In genomic region chr2:33256162-33256755, GRCh38 we compare ENCODE assay signal across 19 cellular contexts.
DNase-seq lines count a peak whose midpoint lies in the region; TF ChIP-seq lines count a peak whose summit lies in the region.
"Had no signal": no experiment of that assay in that cellular context is flagged by ENCODE, and none has a peak within 500 bp of the region (broad histone marks: within the 10 kb centered on the region; RNA-seq: fewer than 3 reads in every experiment).

No MANE protein-coding gene starts in this region.

- H3K27ac ChIP-seq in breast epithelium (no peak overlapping the region), smooth muscle cell (ENCODE audit: low read depth) (no peak overlapping the region)
- H3K27ac ChIP-seq: BLaER1 treated with 17β-estradiol and CSF1 and Interleukin-3, amounts not matched to agents 10 nM and 100 nM; HL-60 had no signal

- H3K9me3 ChIP-seq in breast epithelium = no peaks in the 10 kb centered on the region
- H3K9me3 ChIP-seq in smooth muscle cell (replicated peaks; ENCODE audit: low read depth) = no peaks in the 10 kb centered on the region
- H3K9me3 ChIP-seq: BLaER1 treated with 17β-estradiol and CSF1 and Interleukin-3, amounts not matched to agents 10 nM and 100 nM had no signal

- no peaks in the 10 kb centered on the region for H4K20me1 ChIP-seq in smooth muscle cell (ENCODE audit: low read depth)
- H4K20me1 ChIP-seq: BLaER1 treated with 17β-estradiol and CSF1 and Interleukin-3, amounts not matched to agents 10 nM and 100 nM had no signal

- H3K27me3 Mint-ChIP-seq in MCF 10A (ENCODE audit: insufficient read depth, unreplicated experiment) (no peaks in the 10 kb centered on the region), endothelial cell (ENCODE audit: unreplicated experiment) (peaks cover 5% of the 10 kb centered on the region)
- H3K27me3 Mint-ChIP-seq in activated CD4-positive, alpha-beta memory T cell treated with anti-CD3 and anti-CD28 coated beads for 36 hours = no peaks in the 10 kb centered on the region
- H3K27me3 Mint-ChIP-seq: B cell, IgD-negative memory B cell had no signal

- BruUV-seq in MCF 10A (replicated peaks; lab: Mats Ljungman, UMichigan) = no TSS peak

- H3K4me1 ChIP-seq in breast epithelium = no peaks in the 10 kb centered on the region
- H3K4me1 ChIP-seq in smooth muscle cell (ENCODE audit: low read depth) = no peaks in the 10 kb centered on the region
- H3K4me1 ChIP-seq: BLaER1 treated with 17β-estradiol and CSF1 and Interleukin-3, amounts not matched to agents 10 nM and 100 nM had no signal

- H3K4me3 ChIP-seq in breast epithelium (no peak overlapping the region), smooth muscle cell (no peak overlapping the region)
- H3K4me3 ChIP-seq: BLaER1 treated with 17β-estradiol and CSF1 and Interleukin-3, amounts not matched to agents 10 nM and 100 nM; GM12878 had no signal

- TF ChIP-seq CTCF in MCF 10A (IDR thresholded peaks at IDR 0.05; ENCODE audit: unreplicated experiment) (no peak), breast epithelium (IDR thresholded peaks at IDR 0.05) (no peak), endothelial cell (IDR thresholded peaks at IDR 0.05; ENCODE audit: unreplicated experiment) (no peak), smooth muscle cell (IDR thresholded peaks at IDR 0.05; ENCODE audit: borderline replicate concordance, insufficient read depth, poor library complexity, severe bottlenecking) (no peak)

- in situ Hi-C loops in KBM-7 (cut with MboI; ENCODE audit: low pct_unique_long_range_greater_than_20kb, low sequenced_read_pairs) = no loop called here

- WGBS in smooth muscle cell (ENCODE audit: low lambda C conversion rate) = 98% methylated on average over 6 of the region's 6 CpGs

- H3K4me2 ChIP-seq in smooth muscle cell = no peak overlapping the region
- H3K4me2 ChIP-seq: BLaER1 treated with 17β-estradiol and CSF1 and Interleukin-3, amounts not matched to agents 10 nM and 100 nM had no signal

- H3K27me3 ChIP-seq in breast epithelium = no peaks in the 10 kb centered on the region
- H3K27me3 ChIP-seq in smooth muscle cell (ENCODE audit: low read depth) = no peaks in the 10 kb centered on the region
- H3K27me3 ChIP-seq: BLaER1 treated with 17β-estradiol and CSF1 and Interleukin-3, amounts not matched to agents 10 nM and 100 nM had no signal

- H3K4me1 Mint-ChIP-seq in MCF 10A (ENCODE audit: insufficient read depth, unreplicated experiment) (no peaks in the 10 kb centered on the region), endothelial cell (ENCODE audit: unreplicated experiment) (peaks cover 10% of the 10 kb centered on the region)
- H3K4me1 Mint-ChIP-seq in activated CD4-positive, alpha-beta memory T cell treated with anti-CD3 and anti-CD28 coated beads for 36 hours (ENCODE audit: low read depth) = no peaks in the 10 kb centered on the region
- H3K4me1 Mint-ChIP-seq: B cell, H9 had no signal

- no peak overlapping the region for H3K4me3 Mint-ChIP-seq in MCF 10A (ENCODE audit: unreplicated experiment)
- peak overlapping the region; percentile 35 for H3K4me3 Mint-ChIP-seq in endothelial cell (ENCODE audit: unreplicated experiment)
- H3K4me3 Mint-ChIP-seq in activated CD4-positive, alpha-beta memory T cell treated with anti-CD3 and anti-CD28 coated beads for 36 hours = no peak overlapping the region
- H3K4me3 Mint-ChIP-seq: B cell; CD8-positive, alpha-beta T cell; H9; IgD-negative memory B cell had no signal

- no peaks in the 10 kb centered on the region for H3K9me3 Mint-ChIP-seq in MCF 10A (ENCODE audit: unreplicated experiment)
- H3K9me3 Mint-ChIP-seq in endothelial cell (ENCODE audit: unreplicated experiment) = no peaks in the 10 kb centered on the region
- H3K9me3 Mint-ChIP-seq in activated CD4-positive, alpha-beta memory T cell treated with anti-CD3 and anti-CD28 coated beads for 36 hours = no peaks in the 10 kb centered on the region
- H3K9me3 Mint-ChIP-seq: CD8-positive, alpha-beta T cell; H9; IgD-negative memory B cell had no signal

- H3K27ac Mint-ChIP-seq in MCF 10A (ENCODE audit: low read depth, unreplicated experiment) (peak overlapping the region; percentile 16), endothelial cell (ENCODE audit: unreplicated experiment) (peak overlapping the region; percentile 1)
- H3K27ac Mint-ChIP-seq in activated CD4-positive, alpha-beta memory T cell treated with anti-CD3 and anti-CD28 coated beads for 36 hours = no peak overlapping the region
- H3K27ac Mint-ChIP-seq: B cell; CD8-positive, alpha-beta T cell; H9; IgD-negative memory B cell had no signal

- intact Hi-C loops in MCF 10A (cut with micrococcal nuclease) (no loop called here), breast epithelium (cut with DNase I; ENCODE audit: low total_unique reads) (no loop called here)
- intact Hi-C loops in activated CD4-positive, alpha-beta memory T cell treated with anti-CD3 and anti-CD28 coated beads for 36 hours (cut with micrococcal nuclease) = no loop called here

- H3K36me3 ChIP-seq in breast epithelium = no peaks in the 10 kb centered on the region
- peaks cover 8% of the 10 kb centered on the region for H3K36me3 ChIP-seq in smooth muscle cell (ENCODE audit: low read depth)
- H3K36me3 ChIP-seq: BLaER1 treated with 17β-estradiol and CSF1 and Interleukin-3, amounts not matched to agents 10 nM and 100 nM had no signal

- POLR2A ChIA-PET in MCF 10A (lab: Yijun Ruan, JAX) = no interaction called here
- POLR2A ChIA-PET in activated CD4-positive, alpha-beta memory T cell treated with anti-CD3 and anti-CD28 coated beads for 36 hours (lab: Charles Lee) = no interaction called here

- H2AFZ ChIP-seq in smooth muscle cell (ENCODE audit: low read depth) = no peak overlapping the region

- CTCF ChIA-PET in MCF 10A (lab: Yijun Ruan, JAX) = interaction anchor here (0.5 to 1.0 kb wide), 2 partner anchors 13 to 15 kb away, joined by 3 to 4 read pairs; no protein-coding TSS in a partner anchor
- CTCF ChIA-PET in activated CD4-positive, alpha-beta memory T cell treated with anti-CD3 and anti-CD28 coated beads for 36 hours (lab: Charles Lee) = no interaction called here

- TF ChIP-seq POLR2A in breast epithelium (IDR thresholded peaks at IDR 0.05) = no peak

- H3K9ac ChIP-seq in smooth muscle cell (ENCODE audit: low read depth) = no peak overlapping the region
- H3K9ac ChIP-seq: BLaER1 treated with 17β-estradiol and CSF1 and Interleukin-3, amounts not matched to agents 10 nM and 100 nM had no signal

- peaks cover 10% of the 10 kb centered on the region for H3K79me2 ChIP-seq in smooth muscle cell (ENCODE audit: low read depth)

- H3F3A ChIP-seq in smooth muscle cell (ENCODE audit: low read depth) = peaks cover 6% of the 10 kb centered on the region

- no peak for DNase-seq in MCF 10A (ENCODE audit: unreplicated experiment)
- DNase-seq in breast epithelium (ENCODE audit: low spot score in 2 of 2) = no peak
- peak; percentile 10 for DNase-seq in KBM-7
- DNase-seq in endothelial cell (ENCODE audit: low spot score) = no peak
- no peak for DNase-seq in DMS153 (lab: John Stamatoyannopoulos, UW)
- DNase-seq in activated CD4-positive, alpha-beta memory T cell treated with anti-CD3 and anti-CD28 coated beads for 36 hours = no peak
- DNase-seq in smooth muscle cell (lab: John Stamatoyannopoulos, UW; ENCODE audit: unreplicated experiment) = no peak
- DNase-seq: 8988T; Calu3; CD8-positive, alpha-beta T cell; DMS53; DND-41; EL; H9 had no signal

- H3K36me3 Mint-ChIP-seq in MCF 10A (ENCODE audit: insufficient read depth, unreplicated experiment) (peaks cover 27% of the 10 kb centered on the region), endothelial cell (ENCODE audit: low read depth, unreplicated experiment) (peaks cover 56% of the 10 kb centered on the region)
- no peaks in the 10 kb centered on the region for H3K36me3 Mint-ChIP-seq in activated CD4-positive, alpha-beta memory T cell treated with anti-CD3 and anti-CD28 coated beads for 36 hours
- H3K36me3 Mint-ChIP-seq: CD8-positive, alpha-beta T cell; IgD-negative memory B cell had no signal
